Comparison of ENCODE assay signal across 11 cellular contexts in genomic region chr2:172558372-172558771, GRCh38. TPM values are rescaled to one million over a fixed set of nuclear protein-coding genes. Genes with fewer than 3 reads are reported as not detected.
DNase-seq lines count a peak whose midpoint lies in the region; ATAC-seq and TF ChIP-seq lines count a peak whose summit lies in the region.
"Had no signal": no experiment of that assay in that cellular context is flagged by ENCODE, and none has a peak within 500 bp of the region (broad histone marks: within the 10 kb centered on the region; RNA-seq: fewer than 3 reads in every experiment).

No MANE protein-coding gene starts in this region.

- H3K4me1 ChIP-seq in BE2C, result no peaks in the 10 kb centered on the region; the same call in 1 of the 2 replicates
- peaks cover 44% of the 10 kb centered on the region for H3K4me1 ChIP-seq in DND-41 (ENCODE audit: insufficient read depth, low read length)
- peaks cover 29% of the 10 kb centered on the region for H3K4me1 ChIP-seq in PC-3 (ENCODE audit: insufficient read depth, low read length)
- H3K4me1 ChIP-seq in fibroblast of lung (ENCODE audit: control insufficient read depth, extremely low read depth, insufficient read depth, low read length), result no peaks in the 10 kb centered on the region
- H3K4me1 ChIP-seq in spleen, result peaks cover 5 to 48% (median 27%) of the 10 kb centered on the region in 6 donors

- H3K79me2 ChIP-seq in DND-41 (ENCODE audit: insufficient read depth, low read length) (peaks cover 67% of the 10 kb centered on the region), PC-3 (ENCODE audit: low read length) (peaks cover 89% of the 10 kb centered on the region), fibroblast of lung (ENCODE audit: control insufficient read depth, insufficient read depth, low read length) (peaks cover 31% of the 10 kb centered on the region)

- H3K9me3 ChIP-seq in BE2C (no peaks in the 10 kb centered on the region), DND-41 (ENCODE audit: insufficient read depth, low read length, severe bottlenecking) (no peaks in the 10 kb centered on the region), PC-3 (ENCODE audit: low read length) (no peaks in the 10 kb centered on the region), fibroblast of lung (ENCODE audit: control insufficient read depth, insufficient read depth, low read depth, low read length) (no peaks in the 10 kb centered on the region), spleen (no peaks in the 10 kb centered on the region)

- no TSS peak for BruUV-seq in PC-3 (replicated peaks; lab: Mats Ljungman, UMichigan)

- ATAC-seq in DND-41 (ENCODE audit: insufficient read depth, low read depth) (no peak), PC-3 (no peak), HG03280 (IDR thresholded peaks at IDR 0.05; ENCODE audit: unreplicated experiment) (no peak)

- intact Hi-C loops in PC-3 (cut with micrococcal nuclease) (no loop called here), spleen (cut with DNase I; ENCODE audit: low total_unique reads) (no loop called here)

- H3K27ac ChIP-seq in DND-41 (ENCODE audit: low read length), result no peak overlapping the region; the same call in 1 of the 2 replicates
- no peak overlapping the region for H3K27ac ChIP-seq in PC-3 (ENCODE audit: low read length)
- H3K27ac ChIP-seq in fibroblast of lung (ENCODE audit: insufficient read depth, low read length), result no peak overlapping the region
- no peak overlapping the region for H3K27ac ChIP-seq in spleen

- WGBS in spleen, 5 donors, result 86 to 92% (median 87%) methylated on average over 5 of the region's 5 CpGs

- H3K4me3 ChIP-seq in BE2C (ENCODE audit: low read depth, low read length) (0 out of 2 replicates have a peak overlapping the region, but pooled peaks have one; percentile 2), DND-41 (ENCODE audit: low read depth in 1 of 2, low read length in 2 of 2) (peak overlapping the region in 1 of 2 experiments; percentile 92; a peak in 1 of 4 replicates), PC-3 (ENCODE audit: low read length) (peak overlapping the region; percentile 95), fibroblast of lung (replicated peaks in 1 of 4; ENCODE audit: control extremely low read depth in 1 of 4, insufficient read depth in 1 of 4, low read depth in 3 of 4, low read length in 4 of 4) (peak overlapping the region in 1 of 4 experiments; percentile 87), spleen (peak overlapping the region in 3 of 8 donors; percentile 4 to 88 (median 88))

- H3K27me3 ChIP-seq in BE2C (no peaks in the 10 kb centered on the region), DND-41 (ENCODE audit: insufficient read depth, low read length, poor library complexity) (no peaks in the 10 kb centered on the region), PC-3 (ENCODE audit: low read length) (no peaks in the 10 kb centered on the region), fibroblast of lung (ENCODE audit: control insufficient read depth, insufficient read depth, low read length) (no peaks in the 10 kb centered on the region), spleen (replicated peaks in 1 of 7) (no peaks in the 10 kb centered on the region)

- H3K9ac ChIP-seq in DND-41 (ENCODE audit: low read depth, low read length) (peak overlapping the region; percentile 77; the same call in 1 of the 2 replicates), PC-3 (ENCODE audit: low read length) (no peak overlapping the region), fibroblast of lung (ENCODE audit: insufficient read depth, low read length) (no peak overlapping the region)

- TF ChIP-seq CTCF in BE2C (IDR thresholded peaks at IDR 0.05; ENCODE audit: low read depth, low read length) (no peak), DND-41 (IDR thresholded peaks at IDR 0.05; ENCODE audit: borderline replicate concordance, extremely low read depth, low read length, poor library complexity, severe bottlenecking) (no peak), PC-3 (conservative IDR thresholded peaks at IDR 0.05; ENCODE audit: low read depth, low read length) (no peak), fibroblast of lung (conservative IDR thresholded peaks at IDR 0.05 in 1 of 2, IDR thresholded peaks at IDR 0.05 in 1 of 2; ENCODE audit: low read depth in 1 of 2, low read length in 2 of 2) (no peak), spleen (IDR thresholded peaks at IDR 0.05 in 8 of 11, conservative IDR thresholded peaks at IDR 0.05 in 3 of 11) (no peak)

- DNase-seq in BE2C, result no peak
- DNase-seq in DND-41, result no peak
- DNase-seq in PC-3, result no peak
- DNase-seq in fibroblast of lung (ENCODE audit: low read depth in 2 of 2), result no peak
- DNase-seq in NCI-H1105 (lab: John Stamatoyannopoulos, UW), result no peak
- DNase-seq in spleen, result no peak
- DNase-seq in germinal center (ENCODE audit: low spot score), result no peak
- DNase-seq: COR-L47, naive B cell, NCI-H1092 had no signal

- no peak overlapping the region for H2AFZ ChIP-seq in DND-41 (ENCODE audit: low read depth, low read length)
- no peak overlapping the region for H2AFZ ChIP-seq in PC-3 (ENCODE audit: low read length)
- no peak overlapping the region for H2AFZ ChIP-seq in fibroblast of lung (ENCODE audit: low read length)

- no peaks in the 10 kb centered on the region for H3K36me3 ChIP-seq in BE2C
- H3K36me3 ChIP-seq in DND-41 (ENCODE audit: insufficient read depth, low read length), result peaks cover 39% of the 10 kb centered on the region
- peaks cover 29% of the 10 kb centered on the region for H3K36me3 ChIP-seq in PC-3 (ENCODE audit: low read depth, low read length)
- no peaks in the 10 kb centered on the region for H3K36me3 ChIP-seq in fibroblast of lung (ENCODE audit: control insufficient read depth, insufficient read depth, low read length)
- peaks cover 0 to 44% (median 17%) of the 10 kb centered on the region in 6 donors for H3K36me3 ChIP-seq in spleen

- H3K4me2 ChIP-seq in DND-41 (ENCODE audit: insufficient read depth, low read length) (peak overlapping the region; percentile 75), PC-3 (ENCODE audit: low read length) (peak overlapping the region; percentile 87), fibroblast of lung (ENCODE audit: extremely low read depth, insufficient read depth, low read length) (peak overlapping the region; percentile 32)

- CTCF ChIA-PET in PC-3 (lab: Charles Lee), result no interaction called here

- H4K20me1 ChIP-seq in DND-41 (ENCODE audit: insufficient read depth, low read length) (0 out of 2 replicates have a peak, but pooled peaks cover 2% of the 10 kb centered on the region), PC-3 (ENCODE audit: low read length) (peaks cover 31% of the 10 kb centered on the region), fibroblast of lung (ENCODE audit: control insufficient read depth, extremely low read depth, insufficient read depth, low read length) (no peaks in the 10 kb centered on the region)

- H3F3A ChIP-seq in PC-3 (ENCODE audit: low read length, unreplicated experiment), result no peaks in the 10 kb centered on the region

- H3K9me2 ChIP-seq in PC-3 (replicated peaks; ENCODE audit: low read length), result no peaks in the 10 kb centered on the region

- POLR2A ChIA-PET in PC-3 (lab: Charles Lee; ENCODE audit: unreplicated experiment), result no interaction called here

- TF ChIP-seq POLR2A in spleen (IDR thresholded peaks at IDR 0.05), result no peak

RNA-seq across cellular contexts. Expression of gene PDK1, which starts 2.5 kb away (rescaled TPM):
- polyA plus RNA-seq in BE2C (2012; ENCODE audit: insufficient read depth, insufficient read length, low read depth), result 0.68 TPM
- 45.8 and 66.3 TPM in 2 replicates for total RNA-seq in PC-3 (2014; rRNA removed)
- total RNA-seq in fibroblast of lung, result 5.9 and 11.2 TPM in 2 replicates
- polyA plus RNA-seq in fibroblast of lung, result 27.9 and 63.0 TPM in 2 replicates
- polyA plus RNA-seq in fibroblast of lung (2012), result 11.7 and 22.4 TPM in 2 replicates
- polyA minus RNA-seq in fibroblast of lung (ENCODE audit: low replicate concordance), result 18.5 and 23.7 TPM in 2 replicates
- 10 to 100 TPM; 25.8 to 61.7 (median 28.9) TPM for total RNA-seq in spleen
- polyA plus RNA-seq in spleen, result 1 to 10 TPM; 4.4 to 6.6 (median 4.7) TPM

Comparison
In these comparisons a context has a peak if more than half of its experiments do, and no peak if none do; other contexts are left out.
1. H3K4me2 ChIP-seq: peak in every context shown above with its lines; median percentile 87 in PC-3; 75 in DND-41; 32 in fibroblast of lung.